ENCODE assay signal across 20 cellular contexts in genomic region chr1:59173721-59174120, GRCh38.
A peak's percentile ranks its signal among the peaks of the same experiment; 100 is the strongest.
DNase-seq lines count a peak whose midpoint lies in the region; ATAC-seq and TF ChIP-seq lines count a peak whose summit lies in the region.
"Had no signal": no experiment of that assay in that cellular context is flagged by ENCODE, and none has a peak within 500 bp of the region (broad histone marks: within the 10 kb centered on the region; RNA-seq: fewer than 3 reads in every experiment).

No MANE protein-coding gene starts in this region.

- H3K9me3 Mint-ChIP-seq in GM23338: peaks cover 5% of the 10 kb centered on the region; the same call in 2 of the 3 replicates
- peaks cover 4% of the 10 kb centered on the region for H3K9me3 Mint-ChIP-seq in stimulated activated memory B cell treated with anti-CD40 and anti-IgM and Interleukin-4, amounts not matched to agents 10 μg/mL and 1 μg/mL and 100 μg/mL, for 72 hours

- H3K4me1 ChIP-seq in GM23338 (ENCODE audit: insufficient read depth): no peaks in the 10 kb centered on the region
- H3K4me1 ChIP-seq in SK-N-SH (ENCODE audit: control insufficient read depth in 1 of 2, insufficient read depth in 2 of 2, low read depth in 1 of 2, low read length in 1 of 2): peaks cover 0 to 16% of the 10 kb centered on the region in 2 experiments; a peak in 2 of 4 replicates
- H3K4me1 ChIP-seq: left ventricle myocardium inferior had no signal

- H3K27ac Mint-ChIP-seq in GM23338: no peak overlapping the region
- H3K27ac Mint-ChIP-seq in stimulated activated memory B cell treated with anti-CD40 and anti-IgM and Interleukin-4, amounts not matched to agents 10 μg/mL and 1 μg/mL and 100 μg/mL, for 72 hours: peak overlapping the region; percentile 28
- H3K27ac Mint-ChIP-seq: CD8-positive, alpha-beta memory T cell; natural killer cell treated with Interleukin-12 subunit alpha and Interleukin-12 subunit beta and Interleukin-15 and Interleukin-18, amount 100 ng/mL, for 72 hours had no signal

- H3K9me3 ChIP-seq in SK-N-SH: no peaks in the 10 kb centered on the region

- no peak for DNase-seq in GM23338 (ENCODE audit: low spot score)
- no peak for DNase-seq in SK-N-SH
- peak; percentile 95 for DNase-seq in fibroblast of mammary gland (ENCODE audit: low read depth)
- no peak for DNase-seq in KG1 (lab: John Stamatoyannopoulos, UW)
- no peak for DNase-seq in cerebellar cortex (ENCODE audit: low spot score)
- no peak for DNase-seq in stimulated activated CD4-positive, alpha-beta T cell treated with anti-CD3 and anti-CD28 coated beads, Interleukin-15, amount 100 ng/mL, for 24 hours
- DNase-seq: activated CD8-positive, alpha-beta memory T cell treated with anti-CD3 and anti-CD28 coated beads for 24 hours; activated gamma-delta T cell; CD8-positive, alpha-beta memory T cell; GOT3; hippocampal formation; Kasumi-1; left ventricle myocardium inferior; NCI-H2081 treated with DMSO at 0.1 percent for 48 hours; right cardiac atrium; SHP77 treated with DMSO at 0.1 percent for 48 hours; stimulated activated CD4-positive, alpha-beta T cell treated with anti-CD3 and anti-CD28 coated beads, Interleukin-4, amount 100 ng/mL, for 24 hours; stimulated activated naive CD4-positive, alpha-beta T cell had no signal

- H3K36me3 ChIP-seq in GM23338 (ENCODE audit: insufficient read depth): peaks cover 9% of the 10 kb centered on the region; the same call in 1 of the 2 replicates
- H3K36me3 ChIP-seq in SK-N-SH (replicated peaks in 1 of 2; ENCODE audit: control insufficient read depth in 1 of 2, insufficient read depth in 2 of 2, low read length in 1 of 2): no peaks in the 10 kb centered on the region
- H3K36me3 ChIP-seq: left ventricle myocardium inferior had no signal

- H3K9me2 ChIP-seq in GM23338 (ENCODE audit: insufficient read depth) (peaks cover 5% of the 10 kb centered on the region; the same call in 1 of the 2 replicates), SK-N-SH (no peaks in the 10 kb centered on the region)

- WGBS in SK-N-SH (ENCODE audit: low lambda C conversion rate): 16% methylated on average over 1 of the region's 1 CpG

- H3F3A ChIP-seq in GM23338 (replicated peaks; ENCODE audit: low read depth) (no peaks in the 10 kb centered on the region), SK-N-SH (replicated peaks; ENCODE audit: insufficient read depth) (peaks cover 17% of the 10 kb centered on the region)

- no peaks in the 10 kb centered on the region for H4K20me1 ChIP-seq in GM23338 (replicated peaks; ENCODE audit: insufficient read depth)
- H4K20me1 ChIP-seq in SK-N-SH (ENCODE audit: insufficient read depth): no peaks in the 10 kb centered on the region

- H3K27me3 ChIP-seq in GM23338 (ENCODE audit: insufficient read depth): no peaks in the 10 kb centered on the region
- H3K27me3 ChIP-seq in SK-N-SH (ENCODE audit: insufficient read depth): no peaks in the 10 kb centered on the region

- H2AFZ ChIP-seq in GM23338 (peak overlapping the region; percentile 47; the same call in 1 of the 2 replicates), SK-N-SH (ENCODE audit: low read depth) (no peak overlapping the region)

- H3K4me3 ChIP-seq in GM23338 (no peak overlapping the region), SK-N-SH (ENCODE audit: low read depth in 2 of 2, low read length in 1 of 2) (no peak overlapping the region), fibroblast of mammary gland (ENCODE audit: control insufficient read depth, low read depth, low read length) (no peak overlapping the region)
- H3K4me3 ChIP-seq: left ventricle myocardium inferior had no signal

- POLR2A ChIA-PET in SK-N-SH (lab: Yijun Ruan, JAX): no interaction called here

- CTCF ChIA-PET in SK-N-SH (lab: Yijun Ruan, JAX): no interaction called here

- H3K9ac ChIP-seq in SK-N-SH: peak overlapping the region; percentile 29; the same call in 1 of the 2 replicates

- TF ChIP-seq CTCF in GM23338 (conservative IDR thresholded peaks at IDR 0.05; ENCODE audit: low read depth in 2 of 2) (no peak), SK-N-SH (IDR thresholded peaks at IDR 0.05) (no peak), fibroblast of mammary gland (conservative IDR thresholded peaks at IDR 0.05; ENCODE audit: control insufficient read depth, insufficient read depth, low read depth, low read length) (no peak)

- H3K4me1 Mint-ChIP-seq in GM23338: no peaks in the 10 kb centered on the region
- H3K4me1 Mint-ChIP-seq in stimulated activated memory B cell treated with anti-CD40 and anti-IgM and Interleukin-4, amounts not matched to agents 10 μg/mL and 1 μg/mL and 100 μg/mL, for 72 hours: peaks cover 28% of the 10 kb centered on the region
- H3K4me1 Mint-ChIP-seq: CD8-positive, alpha-beta memory T cell had no signal

- TF ChIP-seq RAD21 in SK-N-SH (IDR thresholded peaks at IDR 0.05; ENCODE audit: low read length): no peak

- peak in 1 of 2 experiments; percentile 96; a peak in 2 of 4 replicates for TF ChIP-seq EP300 in SK-N-SH (IDR thresholded peaks at IDR 0.05; ENCODE audit: borderline replicate concordance in 1 of 2, low read depth in 1 of 2, low read length in 1 of 2)

- H3K27ac ChIP-seq in GM23338 (ENCODE audit: low read depth) (no peak overlapping the region), SK-N-SH (ENCODE audit: low read depth in 2 of 2, low read length in 1 of 2) (peak overlapping the region in 1 of 2 experiments; percentile 75; a peak in 2 of 4 replicates)
- H3K27ac ChIP-seq: left ventricle myocardium inferior had no signal

- H3K79me2 ChIP-seq in GM23338 (replicated peaks; ENCODE audit: insufficient read depth) (no peaks in the 10 kb centered on the region), SK-N-SH (ENCODE audit: insufficient read depth) (no peaks in the 10 kb centered on the region)

- H3K4me2 ChIP-seq in GM23338 (no peak overlapping the region), SK-N-SH (0 out of 2 replicates have a peak overlapping the region, but pooled peaks have one; percentile 13)

- no peak for ATAC-seq in GM23338
- no peak for ATAC-seq in stimulated activated memory B cell treated with anti-CD40 and anti-IgM and Interleukin-4, amounts not matched to agents 10 μg/mL and 1 μg/mL and 100 μg/mL, for 72 hours
- ATAC-seq: natural killer cell treated with Interleukin-12 subunit alpha and Interleukin-12 subunit beta and Interleukin-15 and Interleukin-18, amount 100 ng/mL, for 72 hours; right cardiac atrium had no signal

- H3K4me3 Mint-ChIP-seq in GM23338: no peak overlapping the region
- H3K4me3 Mint-ChIP-seq in stimulated activated memory B cell treated with anti-CD40 and anti-IgM and Interleukin-4, amounts not matched to agents 10 μg/mL and 1 μg/mL and 100 μg/mL, for 72 hours: no peak overlapping the region
- H3K4me3 Mint-ChIP-seq: CD8-positive, alpha-beta memory T cell; natural killer cell treated with Interleukin-12 subunit alpha and Interleukin-12 subunit beta and Interleukin-15 and Interleukin-18, amount 100 ng/mL, for 72 hours had no signal

- H3K27me3 Mint-ChIP-seq in GM23338 (ENCODE audit: insufficient read depth, low read depth, poor library complexity): peaks cover 1% of the 10 kb centered on the region
- no peaks in the 10 kb centered on the region for H3K27me3 Mint-ChIP-seq in stimulated activated memory B cell treated with anti-CD40 and anti-IgM and Interleukin-4, amounts not matched to agents 10 μg/mL and 1 μg/mL and 100 μg/mL, for 72 hours
- H3K27me3 Mint-ChIP-seq: CD8-positive, alpha-beta memory T cell had no signal

- H3K36me3 Mint-ChIP-seq in GM23338 (ENCODE audit: low read depth): peaks cover 8% of the 10 kb centered on the region; the same call in 1 of the 3 replicates
- no peaks in the 10 kb centered on the region for H3K36me3 Mint-ChIP-seq in stimulated activated memory B cell treated with anti-CD40 and anti-IgM and Interleukin-4, amounts not matched to agents 10 μg/mL and 1 μg/mL and 100 μg/mL, for 72 hours

TF ChIP-seq in GM23338, 12 proteins besides CTCF, POLR2A, EP300 and RAD21 (continues in another document):
- no peak for TF ChIP-seq ETS1 (IDR thresholded peaks at IDR 0.05)
- no peak for TF ChIP-seq STAT1 (IDR thresholded peaks at IDR 0.05; ENCODE audit: unreplicated experiment)
- no peak for TF ChIP-seq JUNB (IDR thresholded peaks at IDR 0.05; ENCODE audit: unreplicated experiment)
- TF ChIP-seq ZNF331 (CRISPR knock-in tag; IDR thresholded peaks at IDR 0.05; ENCODE audit: low read depth): no peak
- no peak for TF ChIP-seq ZNF114 (CRISPR knock-in tag; IDR thresholded peaks at IDR 0.05)
- no peak for TF ChIP-seq POLR2AphosphoS5 (IDR thresholded peaks at IDR 0.05; ENCODE audit: low read depth)

TF ChIP-seq in SK-N-SH, 30 proteins besides CTCF, POLR2A, EP300 and RAD21 (continues in another document):
- TF ChIP-seq GATA2 (CRISPR knock-in tag; IDR thresholded peaks at IDR 0.05) (no peak), JUND (IDR thresholded peaks at IDR 0.05) (peak; percentile 89), EZH2phosphoT487 (IDR thresholded peaks at IDR 0.05; ENCODE audit: borderline replicate concordance, low read depth) (no peak), MAX (IDR thresholded peaks at IDR 0.05; ENCODE audit: low read depth) (peak; percentile 72), SIN3A (IDR thresholded peaks at IDR 0.05; ENCODE audit: borderline replicate concordance, low read depth, low read length) (no peak), FOXJ3 (CRISPR knock-in tag; IDR thresholded peaks at IDR 0.05) (no peak), USF2 (IDR thresholded peaks at IDR 0.05; ENCODE audit: borderline replicate concordance, low read depth, low read length) (no peak)
